7 cellular contexts compared by ENCODE assay signal in the genomic region with DNA sequence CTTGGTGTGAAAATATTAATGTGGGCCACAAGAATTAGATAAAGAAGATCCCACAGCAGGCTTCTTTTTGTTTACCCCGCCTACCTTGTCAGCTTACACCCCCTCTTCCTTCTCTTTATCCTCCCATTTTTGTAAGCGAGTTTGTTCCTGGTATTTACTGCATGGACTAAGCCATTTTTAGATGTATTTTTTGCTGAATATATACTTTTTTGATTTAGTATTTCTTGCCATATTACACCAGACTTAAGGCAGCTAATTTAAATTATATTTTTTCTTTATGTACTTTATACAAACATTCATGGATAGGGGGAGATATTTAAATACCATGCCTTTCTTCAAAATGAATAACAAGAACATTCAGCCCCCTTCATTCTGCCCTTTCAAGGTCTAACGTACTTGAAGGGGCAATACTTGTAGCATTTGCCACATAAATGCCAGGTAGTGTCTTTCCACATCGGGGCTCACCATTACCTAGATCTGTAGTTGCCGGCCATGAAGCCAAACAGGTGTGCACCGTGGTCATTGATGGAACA.
A peak's percentile ranks its signal among the peaks of the same experiment; 100 is the strongest.
DNase-seq lines count a peak whose midpoint lies in the region; ATAC-seq and TF ChIP-seq lines count a peak whose summit lies in the region.

No MANE protein-coding gene starts in this region.

- intact Hi-C loops in right cardiac atrium (cut with DNase I) = loop anchor here in 2 of 4 donors (5.0 to 10.0 kb wide), 3 partner anchors 51 to 144 kb away; no protein-coding TSS in a partner anchor
- intact Hi-C loops in spleen (cut with DNase I; ENCODE audit: low total_unique reads) = no loop called here

- DNase-seq in HFF-Myc (ENCODE audit: extremely low read depth, low read depth) (no peak), right cardiac atrium (no peak), spleen (no peak)

- TF ChIP-seq POLR2A in spleen (IDR thresholded peaks at IDR 0.05) = no peak

- no peak for TF ChIP-seq CTCF in HFF-Myc (IDR thresholded peaks at IDR 0.05; ENCODE audit: low read depth, low read length, missing control alignments)
- TF ChIP-seq CTCF in WI38 (IDR thresholded peaks at IDR 0.05; ENCODE audit: low read depth, low read length) = no peak
- TF ChIP-seq CTCF in spleen (IDR thresholded peaks at IDR 0.05 in 8 of 11, conservative IDR thresholded peaks at IDR 0.05 in 3 of 11) = no peak

- no peaks in the 10 kb centered on the region for H3K27me3 ChIP-seq in right cardiac atrium (ENCODE audit: control insufficient read depth, insufficient read depth)
- H3K27me3 ChIP-seq in spleen (replicated peaks in 1 of 7) = no peaks in the 10 kb centered on the region

- no peaks in the 10 kb centered on the region for H3K36me3 ChIP-seq in spleen

- H3K4me1 ChIP-seq in right cardiac atrium (ENCODE audit: control insufficient read depth, insufficient read depth, low read length) (peaks cover 1% of the 10 kb centered on the region), spleen (peaks cover 5 to 43% (median 34%) of the 10 kb centered on the region in 6 donors)

- H3K4me3 ChIP-seq in HFF-Myc (replicated peaks; ENCODE audit: low read depth, low read length) (peak overlapping the region; percentile 52), WI38 (ENCODE audit: low read depth, low read length) (peak overlapping the region; percentile 76), right cardiac atrium (ENCODE audit: low read length) (peak overlapping the region; percentile 94), spleen (peak overlapping the region; percentile 14 to 75 (median 60))

- WGBS in right cardiac atrium = 14% methylated on average over 6 of the region's 6 CpGs
- WGBS in spleen, 5 donors = 14 to 21% (median 18%) methylated on average over 6 of the region's 6 CpGs

- ATAC-seq in right cardiac atrium (no peak), GM18519 (IDR thresholded peaks at IDR 0.05; ENCODE audit: low FRiP score, unreplicated experiment) (no peak), GM19463 (IDR thresholded peaks at IDR 0.05; ENCODE audit: unreplicated experiment) (no peak), HG02852 (IDR thresholded peaks at IDR 0.05; ENCODE audit: unreplicated experiment) (no peak)

- H3K27ac ChIP-seq in right cardiac atrium (ENCODE audit: low read length) = peak overlapping the region; percentile 83
- peak overlapping the region; percentile 67 to 89 (median 87) for H3K27ac ChIP-seq in spleen

- H3K9me3 ChIP-seq in right cardiac atrium (ENCODE audit: control insufficient read depth, low read length) = no peaks in the 10 kb centered on the region
- no peaks in the 10 kb centered on the region for H3K9me3 ChIP-seq in spleen
